In genomic region chr1:64890699-64891439, GRCh38 we compare ENCODE assay signal across 15 cellular contexts.
DNase-seq lines count a peak whose midpoint lies in the region; ATAC-seq and TF ChIP-seq lines count a peak whose summit lies in the region.
"Had no signal": no experiment of that assay in that cellular context is flagged by ENCODE, and none has a peak within 500 bp of the region (broad histone marks: within the 10 kb centered on the region; RNA-seq: fewer than 3 reads in every experiment).

No MANE protein-coding gene starts in this region.

- H3K4ac ChIP-seq in H9 (ENCODE audit: low read depth, low read length) = no peak overlapping the region

- H3K23ac ChIP-seq in H9 (ENCODE audit: insufficient read length, low read depth, low read length) = no peak overlapping the region

- H3K36me3 Mint-ChIP-seq in H9 (ENCODE audit: insufficient read depth in 1 of 3, low read depth in 3 of 3) = no peaks in the 10 kb centered on the region
- H3K36me3 Mint-ChIP-seq in activated B cell treated with CpG ODN at 0.5 μM for 24 hours (ENCODE audit: low read depth) = no peaks in the 10 kb centered on the region
- H3K36me3 Mint-ChIP-seq in progenitor cell of endocrine pancreas (ENCODE audit: insufficient read depth) = no peaks in the 10 kb centered on the region
- H3K36me3 Mint-ChIP-seq in activated CD4-positive, alpha-beta memory T cell treated with anti-CD3 and anti-CD28 coated beads, Interleukin-2, amount 10 ng/mL, durations not matched to agents 7 days and 5 days (ENCODE audit: low read depth) = peaks cover 5% of the 10 kb centered on the region

- POLR2A ChIA-PET in activated B cell treated with CpG ODN at 0.5 μM for 24 hours (lab: Charles Lee) = no interaction called here
- POLR2A ChIA-PET in activated CD4-positive, alpha-beta memory T cell treated with anti-CD3 and anti-CD28 coated beads, Interleukin-2, amount 10 ng/mL, durations not matched to agents 7 days and 5 days (lab: Charles Lee) = no interaction called here

- H3K9me3 Mint-ChIP-seq in H9 (no peaks in the 10 kb centered on the region), activated B cell treated with CpG ODN at 0.5 μM for 24 hours (no peaks in the 10 kb centered on the region), progenitor cell of endocrine pancreas (ENCODE audit: low read depth) (no peaks in the 10 kb centered on the region)
- H3K9me3 Mint-ChIP-seq in activated CD4-positive, alpha-beta memory T cell treated with anti-CD3 and anti-CD28 coated beads, Interleukin-2, amount 10 ng/mL, durations not matched to agents 7 days and 5 days = no peaks in the 10 kb centered on the region

- in situ Hi-C loops in GM23248 (cut with MboI) = no loop called here

- peak overlapping the region in 6 of 10 donors; percentile 1 to 35 (median 20) for H3K4me3 ChIP-seq in heart right ventricle
- H3K4me3 ChIP-seq in GM23248 = no peak overlapping the region
- H3K4me3 ChIP-seq: tibial artery had no signal

- H4K20me1 ChIP-seq in H9 (ENCODE audit: control insufficient read depth, insufficient read depth, insufficient read length) = no peaks in the 10 kb centered on the region
- no peaks in the 10 kb centered on the region for H4K20me1 ChIP-seq in GM23248 (ENCODE audit: insufficient read depth)

- peak overlapping the region; percentile 74 for H3K56ac ChIP-seq in H9 (ENCODE audit: insufficient read length, low read depth, low read length)

- peaks cover 11% of the 10 kb centered on the region for H3F3A ChIP-seq in GM23248 (ENCODE audit: insufficient read depth)

- intact Hi-C loops in activated B cell treated with CpG ODN at 0.5 μM for 24 hours (cut with micrococcal nuclease) = no loop called here
- intact Hi-C loops in heart right ventricle (cut with DNase I) = loop anchor here in 5 of 10 donors (5.0 to 10.0 kb wide), 5 partner anchors 41 to 281 kb away; partner anchors contain the start of gene JAK1 (in 3 of the 5)

- no peak overlapping the region for H2BK120ac ChIP-seq in H9 (ENCODE audit: low read depth, low read length, poor library complexity, severe bottlenecking)

- H3K27ac ChIP-seq in H9 (ENCODE audit: insufficient read length, low read depth, low read length) (no peak overlapping the region), heart right ventricle (peak overlapping the region in 9 of 10 donors; percentile 15 to 69 (median 48)), GM23248 (no peak overlapping the region)
- H3K27ac ChIP-seq: brain microvascular endothelial cell, foreskin keratinocyte, tibial artery had no signal

- DNase-seq in H9 = no peak
- no peak for DNase-seq in activated B cell treated with CpG ODN at 0.5 μM for 24 hours
- no peak for DNase-seq in heart right ventricle
- no peak for DNase-seq in progenitor cell of endocrine pancreas (ENCODE audit: low spot score, unreplicated experiment)
- DNase-seq in GM23248 = no peak
- no peak for DNase-seq in activated CD4-positive, alpha-beta memory T cell treated with anti-CD3 and anti-CD28 coated beads, Interleukin-2, amount 10 ng/mL, durations not matched to agents 7 days and 5 days
- DNase-seq in NAMALWA (ENCODE audit: low spot score) = no peak
- DNase-seq: activated CD4-positive, alpha-beta T cell treated with anti-CD3 and anti-CD28 coated beads, Interleukin-2, amount 50 U/mL, for 1 hour; activated effector memory CD4-positive, alpha-beta T cell treated with anti-CD3 and anti-CD28 coated beads, Interleukin-2, amount 50 U/mL, for 16 hours; brain microvascular endothelial cell; effector CD8-positive, alpha-beta T cell; foreskin keratinocyte; posterior cingulate gyrus; T1000; tibial artery had no signal

- H3K79me2 ChIP-seq in H9 (ENCODE audit: insufficient read depth, low read length) = no peaks in the 10 kb centered on the region; the same call in 1 of the 2 replicates
- peaks cover 100% of the 10 kb centered on the region for H3K79me2 ChIP-seq in GM23248 (ENCODE audit: insufficient read depth)

- peaks cover 43 to 53% of the 10 kb centered on the region in 2 experiments for H3K4me1 Mint-ChIP-seq in H9
- peaks cover 95% of the 10 kb centered on the region for H3K4me1 Mint-ChIP-seq in activated B cell treated with CpG ODN at 0.5 μM for 24 hours
- peaks cover 5% of the 10 kb centered on the region for H3K4me1 Mint-ChIP-seq in progenitor cell of endocrine pancreas (ENCODE audit: low read depth)
- peaks cover 62% of the 10 kb centered on the region for H3K4me1 Mint-ChIP-seq in activated CD4-positive, alpha-beta memory T cell treated with anti-CD3 and anti-CD28 coated beads, Interleukin-2, amount 10 ng/mL, durations not matched to agents 7 days and 5 days

- H3K4me3 Mint-ChIP-seq in H9 (no peak overlapping the region), activated B cell treated with CpG ODN at 0.5 μM for 24 hours (peak overlapping the region; percentile 2), progenitor cell of endocrine pancreas (ENCODE audit: low read depth) (no peak overlapping the region)
- no peak overlapping the region for H3K4me3 Mint-ChIP-seq in activated CD4-positive, alpha-beta memory T cell treated with anti-CD3 and anti-CD28 coated beads, Interleukin-2, amount 10 ng/mL, durations not matched to agents 7 days and 5 days

- no CpG with 5 or more reads among the region's 10 CpGs for whole genome bisulfite sequencing in H9 (ENCODE audit: extremely low coverage, insufficient read length, low lambda C conversion rate)
- 39 to 49% methylated on average over 10 of the region's 10 CpGs for WGBS in heart right ventricle, 2 donors
- WGBS in GM23248 (ENCODE audit: low coverage in 1 of 2, low lambda C conversion rate in 2 of 2, missing lambda C conversion rate in 2 of 2), 2 experiments = 88% methylated on average over 10 of the region's 10 CpGs

- H3K9ac ChIP-seq in H9 (ENCODE audit: extremely low read depth, insufficient read length, low read length) (no peak overlapping the region), GM23248 (no peak overlapping the region)

- peak overlapping the region; percentile 17 for H3K18ac ChIP-seq in H9 (ENCODE audit: insufficient read length, low read depth, low read length)

- no peaks in the 10 kb centered on the region for H3K23me2 ChIP-seq in H9 (ENCODE audit: insufficient read length, low read depth, low read length, poor library complexity, severe bottlenecking)

- H4K5ac ChIP-seq in H9 (ENCODE audit: insufficient read length, low read depth, low read length) = no peak overlapping the region

- H2AFZ ChIP-seq in H9 (ENCODE audit: low read length) = no peak overlapping the region
- H2AFZ ChIP-seq in GM23248 = no peak overlapping the region

- H4K91ac ChIP-seq in H9 (ENCODE audit: insufficient read length, low read depth, low read length) = no peak overlapping the region

- H2BK20ac ChIP-seq in H9 (ENCODE audit: low read depth, low read length, poor library complexity, severe bottlenecking) = no peak overlapping the region

- H3K4me1 ChIP-seq in H9 (ENCODE audit: insufficient read depth, low read length) (peaks cover 7% of the 10 kb centered on the region; the same call in 1 of the 2 replicates), heart right ventricle (peaks cover 18 to 91% (median 82%) of the 10 kb centered on the region in 9 donors), GM23248 (ENCODE audit: insufficient read depth) (peaks cover 22% of the 10 kb centered on the region)
- H3K4me1 ChIP-seq: foreskin keratinocyte had no signal

- no peaks in the 10 kb centered on the region for H3K79me1 ChIP-seq in H9 (ENCODE audit: insufficient read depth, low read depth, low read length, poor library complexity, severe bottlenecking)

- H2AK5ac ChIP-seq in H9 (ENCODE audit: insufficient read length, low read length) = no peak overlapping the region

- no peak overlapping the region for H2BK5ac ChIP-seq in H9 (ENCODE audit: insufficient read length, low read length)

- no peak overlapping the region for H3T11ph ChIP-seq in H9 (ENCODE audit: low read length)

- H4K8ac ChIP-seq in H9 (replicated peaks; ENCODE audit: insufficient read length, low read depth, low read length) = no peak overlapping the region

- no peaks in the 10 kb centered on the region for H3K9me2 ChIP-seq in GM23248 (ENCODE audit: insufficient read depth)

- ATAC-seq in activated B cell treated with CpG ODN at 0.5 μM for 24 hours (ENCODE audit: low read depth) = no peak
- peak in 6 of 8 donors; percentile 11 to 39 (median 22) for ATAC-seq in heart right ventricle
- ATAC-seq: foreskin keratinocyte had no signal

- no peaks in the 10 kb centered on the region for H3K9me3 ChIP-seq in H9 (ENCODE audit: control insufficient read depth, low read depth, low read length)
- no peaks in the 10 kb centered on the region for H3K9me3 ChIP-seq in heart right ventricle
- no peaks in the 10 kb centered on the region for H3K9me3 ChIP-seq in GM23248 (ENCODE audit: low read depth)
- H3K9me3 ChIP-seq: tibial artery had no signal

- H2BK15ac ChIP-seq in H9 (ENCODE audit: low read depth, low read length) = no peak overlapping the region

- H3K27me3 ChIP-seq in H9 (ENCODE audit: insufficient read depth, low read length) = no peaks in the 10 kb centered on the region
- H3K27me3 ChIP-seq in heart right ventricle = no peaks in the 10 kb centered on the region
- H3K27me3 ChIP-seq in GM23248 (replicated peaks; ENCODE audit: insufficient read depth) = no peaks in the 10 kb centered on the region
- H3K27me3 ChIP-seq: brain microvascular endothelial cell, foreskin keratinocyte, tibial artery had no signal

- H3K27me3 Mint-ChIP-seq in H9 (ENCODE audit: low read depth) (no peaks in the 10 kb centered on the region), activated B cell treated with CpG ODN at 0.5 μM for 24 hours (no peaks in the 10 kb centered on the region), progenitor cell of endocrine pancreas (peaks cover 2% of the 10 kb centered on the region)
- no peaks in the 10 kb centered on the region for H3K27me3 Mint-ChIP-seq in activated CD4-positive, alpha-beta memory T cell treated with anti-CD3 and anti-CD28 coated beads, Interleukin-2, amount 10 ng/mL, durations not matched to agents 7 days and 5 days

- H3K27ac Mint-ChIP-seq in H9 (peak overlapping the region; percentile 23 to 71 (median 25); a peak in 4 of 7 replicates), activated B cell treated with CpG ODN at 0.5 μM for 24 hours (no peak overlapping the region), progenitor cell of endocrine pancreas (peak overlapping the region; percentile 5)
- no peak overlapping the region for H3K27ac Mint-ChIP-seq in activated CD4-positive, alpha-beta memory T cell treated with anti-CD3 and anti-CD28 coated beads, Interleukin-2, amount 10 ng/mL, durations not matched to agents 7 days and 5 days

- CTCF ChIA-PET in activated B cell treated with CpG ODN at 0.5 μM for 24 hours (lab: Charles Lee) = interaction anchor here (1.0 kb wide), 1 partner anchor 13 kb away, joined by 3 read pairs; no protein-coding TSS in a partner anchor
- CTCF ChIA-PET in activated CD4-positive, alpha-beta memory T cell treated with anti-CD3 and anti-CD28 coated beads, Interleukin-2, amount 10 ng/mL, durations not matched to agents 7 days and 5 days (lab: Charles Lee) = no interaction called here

- no peak for TF ChIP-seq CTCF in H9 (conservative IDR thresholded peaks at IDR 0.05)
- no peak for TF ChIP-seq CTCF in activated B cell treated with CpG ODN at 0.5 μM for 24 hours (IDR thresholded peaks at IDR 0.05)
- no peak for TF ChIP-seq CTCF in heart right ventricle (IDR thresholded peaks at IDR 0.05)
- no peak for TF ChIP-seq CTCF in progenitor cell of endocrine pancreas (IDR thresholded peaks at IDR 0.05; ENCODE audit: unreplicated experiment)

- no peak overlapping the region for H3K14ac ChIP-seq in H9 (ENCODE audit: insufficient read depth, low read length)

- H3K36me3 ChIP-seq in heart right ventricle (peaks cover 0 to 1% (median 0%) of the 10 kb centered on the region in 9 donors), GM23248 (ENCODE audit: low read depth) (no peaks in the 10 kb centered on the region)
- H3K36me3 ChIP-seq: brain microvascular endothelial cell, tibial artery had no signal

- no peak overlapping the region for H2BK12ac ChIP-seq in H9 (ENCODE audit: insufficient read length, low read depth, low read length)

- no peak overlapping the region for H3K4me2 ChIP-seq in H9 (ENCODE audit: insufficient read depth, insufficient read length, low read length)
- H3K4me2 ChIP-seq in GM23248 (ENCODE audit: unreplicated experiment) = no peak overlapping the region

Comparison
In these comparisons a context has a peak if more than half of its experiments do, and no peak if none do; other contexts are left out.
1. H3K27ac ChIP-seq: peak in heart right ventricle (9 of 10); none in H9 (single experiment) and GM23248 (single experiment).
2. H3K27ac Mint-ChIP-seq: peak in H9 (3 of 3) and progenitor cell of endocrine pancreas (single experiment); none in activated B cell treated with CpG ODN at 0.5 μM for 24 hours (single experiment) and activated CD4-positive, alpha-beta memory T cell treated with anti-CD3 and anti-CD28 coated beads, Interleukin-2, amount 10 ng/mL, durations not matched to agents 7 days and 5 days (single experiment).